ENCODE assay signal across 2 cellular contexts in the genomic region with DNA sequence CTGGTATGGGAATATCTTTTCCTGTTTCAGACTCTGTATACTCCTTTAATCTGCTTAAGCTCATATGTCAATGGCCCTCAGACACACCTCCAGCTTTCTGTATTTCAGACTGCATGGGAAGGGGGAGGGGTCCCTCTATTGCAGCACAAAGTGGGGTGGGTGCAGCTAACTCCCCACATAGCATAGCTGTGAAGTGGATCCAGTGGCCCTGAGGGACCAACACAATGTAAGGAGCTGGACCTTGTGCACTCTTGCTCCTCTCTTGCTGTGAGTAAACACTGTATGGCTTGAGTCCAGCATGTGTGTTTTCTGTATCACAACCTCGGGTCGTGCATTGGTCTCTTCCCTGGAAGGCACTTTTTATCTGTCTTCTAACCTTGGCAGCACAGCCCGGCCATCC.
TF ChIP-seq lines count a peak whose summit lies in the region.

No MANE protein-coding gene starts in this region.

TF ChIP-seq in A549, 52 proteins besides CTCF, POLR2A, EP300 and RAD21 (continued from another document):
- TF ChIP-seq, protein P1, sequence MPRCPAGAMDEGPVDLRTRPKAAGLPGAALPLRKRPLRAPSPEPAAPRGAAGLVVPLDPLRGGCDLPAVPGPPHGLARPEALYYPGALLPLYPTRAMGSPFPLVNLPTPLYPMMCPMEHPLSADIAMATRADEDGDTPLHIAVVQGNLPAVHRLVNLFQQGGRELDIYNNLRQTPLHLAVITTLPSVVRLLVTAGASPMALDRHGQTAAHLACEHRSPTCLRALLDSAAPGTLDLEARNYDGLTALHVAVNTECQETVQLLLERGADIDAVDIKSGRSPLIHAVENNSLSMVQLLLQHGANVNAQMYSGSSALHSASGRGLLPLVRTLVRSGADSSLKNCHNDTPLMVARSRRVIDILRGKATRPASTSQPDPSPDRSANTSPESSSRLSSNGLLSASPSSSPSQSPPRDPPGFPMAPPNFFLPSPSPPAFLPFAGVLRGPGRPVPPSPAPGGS (IDR thresholded peaks at IDR 0.05), result no peak
- TF ChIP-seq FOSB (CRISPR knock-in tag; IDR thresholded peaks at IDR 0.05) (no peak), CHD4 (IDR thresholded peaks at IDR 0.05; ENCODE audit: borderline replicate concordance) (no peak), KDM1A (IDR thresholded peaks at IDR 0.05; ENCODE audit: low read depth) (no peak), SREBF2 (IDR thresholded peaks at IDR 0.05) (no peak), MAX (IDR thresholded peaks at IDR 0.05) (no peak), MAFK (IDR thresholded peaks at IDR 0.05; ENCODE audit: partially characterized antibody) (no peak), HDAC2 (IDR thresholded peaks at IDR 0.05) (no peak), JUNB (IDR thresholded peaks at IDR 0.05) (no peak), TP53 (CRISPR knock-in tag; IDR thresholded peaks at IDR 0.05) (no peak), MAZ (IDR thresholded peaks at IDR 0.05; ENCODE audit: borderline replicate concordance, low read depth, low read length) (no peak), ZC3H11A (IDR thresholded peaks at IDR 0.05) (no peak)

TF ChIP-seq in HEK293, 187 proteins besides CTCF, POLR2A, EP300 and RAD21 (continued from another document):
- no peak for TF ChIP-seq GLIS2 (tag by site-specific recombination; IDR thresholded peaks at IDR 0.05)
